Comparison of ENCODE assay signal across 12 cellular contexts in genomic region chr2:225010804-225011203, GRCh38. TPM values are rescaled to one million over a fixed set of nuclear protein-coding genes. Genes with fewer than 3 reads are reported as not detected.
DNase-seq lines count a peak whose midpoint lies in the region; ATAC-seq, FAIRE-seq and TF ChIP-seq lines count a peak whose summit lies in the region.
"Had no signal": no experiment of that assay in that cellular context is flagged by ENCODE, and none has a peak within 500 bp of the region (broad histone marks: within the 10 kb centered on the region; RNA-seq: fewer than 3 reads in every experiment).

No MANE protein-coding gene starts in this region.

- 6% methylated on average over 4 of the region's 4 CpGs for WGBS in A549 (ENCODE audit: missing lambda C conversion rate)

- H3K36me3 Mint-ChIP-seq in activated T-helper 17 cell treated with anti-CD3 and anti-CD28 coated beads, Interleukin-2, amount 50 U/mL, for 72 hours (ENCODE audit: low read depth) = peaks cover 13% of the 10 kb centered on the region
- no peaks in the 10 kb centered on the region for H3K36me3 Mint-ChIP-seq in neural progenitor cell

- H3K79me2 ChIP-seq in neural progenitor cell (ENCODE audit: low read depth) = no peaks in the 10 kb centered on the region

- no peak for TF ChIP-seq POLR2A in A549 (IDR thresholded peaks at IDR 0.05; ENCODE audit: low read length)

- peak; percentile 3 to 31; a peak in 2 of 5 replicates for TF ChIP-seq EP300 in A549 (IDR thresholded peaks at IDR 0.05)

- POLR2A ChIA-PET in A549 (lab: Yijun Ruan, JAX) = no interaction called here

- CTCF ChIA-PET in A549 (lab: Yijun Ruan, JAX) = interaction anchor here (0.6 to 1.1 kb wide), 2 partner anchors 31 to 113 kb away, joined by 3 read pairs; no protein-coding TSS in a partner anchor

- TF ChIP-seq CTCF in A549 (IDR thresholded peaks at IDR 0.05) (no peak), fibroblast of villous mesenchyme (IDR thresholded peaks at IDR 0.05; ENCODE audit: insufficient read depth, low read depth, low read length) (no peak), neural progenitor cell (IDR thresholded peaks at IDR 0.05) (no peak)

- peak; percentile 81 for FAIRE-seq in A549 (lab: Jason Lieb, UNC)
- FAIRE-seq: D721Med had no signal

- peak overlapping the region; percentile 85 for H3K4me2 ChIP-seq in A549
- H3K4me2 ChIP-seq in neural progenitor cell = no peak overlapping the region

- H3K4me3 ChIP-seq in A549 = 0 out of 3 replicates have a peak overlapping the region, but pooled peaks have one; percentile 6
- H3K4me3 ChIP-seq in fibroblast of villous mesenchyme (ENCODE audit: low read depth, low read length) = no peak overlapping the region
- no peak overlapping the region for H3K4me3 ChIP-seq in neural progenitor cell
- H3K4me3 ChIP-seq: skin epidermis had no signal

- no peak for TF ChIP-seq RAD21 in A549 (conservative IDR thresholded peaks at IDR 0.05 in 1 of 2, IDR thresholded peaks at IDR 0.05 in 1 of 2)

- no peaks in the 10 kb centered on the region for H3K36me3 ChIP-seq in neural progenitor cell

- peak overlapping the region; percentile 90 for H3K27ac Mint-ChIP-seq in activated T-helper 17 cell treated with anti-CD3 and anti-CD28 coated beads, Interleukin-2, amount 50 U/mL, for 72 hours
- H3K27ac Mint-ChIP-seq in neural progenitor cell = no peak overlapping the region

- H3K4me1 ChIP-seq in A549 (peaks cover 88% of the 10 kb centered on the region), neural progenitor cell (peaks cover 7% of the 10 kb centered on the region)

- no peak overlapping the region for H2AFZ ChIP-seq in neural progenitor cell (replicated peaks)

- no peaks in the 10 kb centered on the region for H3K27me3 Mint-ChIP-seq in activated T-helper 17 cell treated with anti-CD3 and anti-CD28 coated beads, Interleukin-2, amount 50 U/mL, for 72 hours
- no peaks in the 10 kb centered on the region for H3K27me3 Mint-ChIP-seq in neural progenitor cell (ENCODE audit: insufficient read depth, low read depth)

- no peaks in the 10 kb centered on the region for H3F3A ChIP-seq in neural progenitor cell (ENCODE audit: low read depth)

- H3K27me3 ChIP-seq in neural progenitor cell = no peaks in the 10 kb centered on the region

- ATAC-seq in A549 = peak; percentile 60 to 67
- ATAC-seq in activated T-helper 17 cell treated with anti-CD3 and anti-CD28 coated beads, Interleukin-2, amount 50 U/mL, for 72 hours (replicated peaks) = peak; percentile 84
- ATAC-seq in GM18498 (IDR thresholded peaks at IDR 0.05; ENCODE audit: unreplicated experiment) = no peak

- no peaks in the 10 kb centered on the region for H4K20me1 ChIP-seq in neural progenitor cell (ENCODE audit: low read depth)

- peaks cover 63% of the 10 kb centered on the region for H3K4me1 Mint-ChIP-seq in activated T-helper 17 cell treated with anti-CD3 and anti-CD28 coated beads, Interleukin-2, amount 50 U/mL, for 72 hours
- peaks cover 12% of the 10 kb centered on the region for H3K4me1 Mint-ChIP-seq in neural progenitor cell

- no peaks in the 10 kb centered on the region for H3K9me3 Mint-ChIP-seq in activated T-helper 17 cell treated with anti-CD3 and anti-CD28 coated beads, Interleukin-2, amount 50 U/mL, for 72 hours
- H3K9me3 Mint-ChIP-seq in neural progenitor cell = no peaks in the 10 kb centered on the region

- peak overlapping the region; percentile 89 to 92 for H3K27ac ChIP-seq in A549
- H3K27ac ChIP-seq in neural progenitor cell = no peak overlapping the region

- H3K9me3 ChIP-seq in A549 = no peaks in the 10 kb centered on the region
- no peaks in the 10 kb centered on the region for H3K9me3 ChIP-seq in neural progenitor cell (ENCODE audit: low read depth)

- peak overlapping the region; percentile 77 for H3K4me3 Mint-ChIP-seq in activated T-helper 17 cell treated with anti-CD3 and anti-CD28 coated beads, Interleukin-2, amount 50 U/mL, for 72 hours
- H3K4me3 Mint-ChIP-seq in neural progenitor cell = no peak overlapping the region

- DNase-seq in A549 (ENCODE audit: low read depth in 1 of 2, low spot score in 1 of 2) (peak; percentile 16 to 55), HCEC 1CT (peak; percentile 91), fibroblast of villous mesenchyme (ENCODE audit: low read depth) (peak; percentile 57), medulla oblongata (ENCODE audit: extremely low spot score) (no peak), neural progenitor cell (ENCODE audit: low spot score) (no peak), hippocampal formation (lab: John Stamatoyannopoulos, UW) (no peak)
- DNase-seq: KG1, NCI-H82 had no signal

- H3K9ac ChIP-seq in neural progenitor cell = no peak overlapping the region

TF ChIP-seq in A549, 52 proteins besides CTCF, POLR2A, EP300 and RAD21 (continues in another document):
- TF ChIP-seq E2F6 (IDR thresholded peaks at IDR 0.05; ENCODE audit: borderline replicate concordance, low read depth) (no peak), HOXB13 (CRISPR knock-in tag; IDR thresholded peaks at IDR 0.05; ENCODE audit: low read depth) (no peak), NFE2L2 (conservative IDR thresholded peaks at IDR 0.05; ENCODE audit: low read length) (no peak), EHMT2 (IDR thresholded peaks at IDR 0.05; ENCODE audit: low read depth) (no peak), BCL3 (IDR thresholded peaks at IDR 0.05) (no peak), KDM1A (IDR thresholded peaks at IDR 0.05; ENCODE audit: low read depth) (no peak), FOSB (CRISPR knock-in tag; IDR thresholded peaks at IDR 0.05) (no peak), EHF (CRISPR knock-in tag; IDR thresholded peaks at IDR 0.05) (no peak), BHLHE40 (IDR thresholded peaks at IDR 0.05; ENCODE audit: low read depth, low read length) (no peak), JUNB (IDR thresholded peaks at IDR 0.05) (peak; percentile 91), ZSCAN20 (CRISPR knock-in tag; IDR thresholded peaks at IDR 0.05) (no peak), ZC3H11A (IDR thresholded peaks at IDR 0.05) (no peak), HES2 (IDR thresholded peaks at IDR 0.05) (no peak), FOSL2 (IDR thresholded peaks at IDR 0.05) (peak; percentile 91), FOSL2 (CRISPR knock-in tag; IDR thresholded peaks at IDR 0.05) (peak; percentile 92)
- TF ChIP-seq, protein P1, sequence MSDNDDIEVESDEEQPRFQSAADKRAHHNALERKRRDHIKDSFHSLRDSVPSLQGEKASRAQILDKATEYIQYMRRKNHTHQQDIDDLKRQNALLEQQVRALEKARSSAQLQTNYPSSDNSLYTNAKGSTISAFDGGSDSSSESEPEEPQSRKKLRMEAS (IDR thresholded peaks at IDR 0.05) = peak; percentile 40; the same call in 1 of the 2 replicates
- TF ChIP-seq, protein P2, sequence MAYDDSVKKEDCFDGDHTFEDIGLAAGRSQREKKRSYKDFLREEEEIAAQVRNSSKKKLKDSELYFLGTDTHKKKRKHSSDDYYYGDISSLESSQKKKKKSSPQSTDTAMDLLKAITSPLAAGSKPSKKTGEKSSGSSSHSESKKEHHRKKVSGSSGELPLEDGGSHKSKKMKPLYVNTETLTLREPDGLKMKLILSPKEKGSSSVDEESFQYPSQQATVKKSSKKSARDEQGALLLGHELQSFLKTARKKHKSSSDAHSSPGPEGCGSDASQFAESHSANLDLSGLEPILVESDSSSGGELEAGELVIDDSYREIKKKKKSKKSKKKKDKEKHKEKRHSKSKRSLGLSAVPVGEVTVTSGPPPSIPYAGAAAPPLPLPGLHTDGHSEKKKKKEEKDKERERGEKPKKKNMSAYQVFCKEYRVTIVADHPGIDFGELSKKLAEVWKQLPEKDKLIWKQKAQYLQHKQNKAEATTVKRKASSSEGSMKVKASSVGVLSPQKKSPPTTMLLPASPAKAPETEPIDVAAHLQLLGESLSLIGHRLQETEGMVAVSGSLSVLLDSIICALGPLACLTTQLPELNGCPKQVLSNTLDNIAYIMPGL (CRISPR knock-in tag; IDR thresholded peaks at IDR 0.05; ENCODE audit: borderline replicate concordance) = no peak
- TF ChIP-seq, protein P3, sequence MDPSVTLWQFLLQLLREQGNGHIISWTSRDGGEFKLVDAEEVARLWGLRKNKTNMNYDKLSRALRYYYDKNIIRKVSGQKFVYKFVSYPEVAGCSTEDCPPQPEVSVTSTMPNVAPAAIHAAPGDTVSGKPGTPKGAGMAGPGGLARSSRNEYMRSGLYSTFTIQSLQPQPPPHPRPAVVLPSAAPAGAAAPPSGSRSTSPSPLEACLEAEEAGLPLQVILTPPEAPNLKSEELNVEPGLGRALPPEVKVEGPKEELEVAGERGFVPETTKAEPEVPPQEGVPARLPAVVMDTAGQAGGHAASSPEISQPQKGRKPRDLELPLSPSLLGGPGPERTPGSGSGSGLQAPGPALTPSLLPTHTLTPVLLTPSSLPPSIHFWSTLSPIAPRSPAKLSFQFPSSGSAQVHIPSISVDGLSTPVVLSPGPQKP (IDR thresholded peaks at IDR 0.05; ENCODE audit: low read depth, low read length) = no peak

RNA-seq across cellular contexts. Expression of gene DOCK10, which starts 31.5 kb away (rescaled TPM):
- polyA plus RNA-seq in A549 (2011; rRNA removed) = 45.3 and 59.2 TPM in 2 replicates
- polyA plus RNA-seq in A549 (2012; cell fraction: cytosol; rRNA removed) = 41.5 and 42.4 TPM in 2 replicates
- polyA plus RNA-seq in A549 (2012; cell fraction: nucleus; rRNA removed) = 43.6 and 75.5 TPM in 2 replicates
- 35.6 to 43.0 TPM (median 42.2 TPM) in 3 replicates for polyA plus RNA-seq in A549 (2017; fragmentation: RNase III; extraction: RNeasy Plus Mini Kit Qiagen cat#74134 plus additional on column Dnase treatment)
- 89.1 and 90.9 TPM in 2 replicates for polyA minus RNA-seq in A549 (2011; rRNA and poly(A)+ RNA removed)
- 100 to 1,000 TPM; 142 to 227 TPM for total RNA-seq in activated T-helper 17 cell treated with anti-CD3 and anti-CD28 coated beads, Interleukin-2, amount 50 U/mL, for 72 hours
- total RNA-seq in fibroblast of villous mesenchyme = 20.7 and 26.1 TPM in 2 replicates
- total RNA-seq in neural progenitor cell (ENCODE audit: low replicate concordance) = 1.1 and 1.5 TPM in 2 replicates

Comparison
In these comparisons a context has a peak if more than half of its experiments do, and no peak if none do; other contexts are left out.
1. DNase-seq: peak in A549 (2 of 2), HCEC 1CT (single experiment) and fibroblast of villous mesenchyme (single experiment); none in medulla oblongata (single experiment), neural progenitor cell (single experiment) and hippocampal formation (0 of 2).